2 cellular contexts compared by ENCODE assay signal in the genomic region with DNA sequence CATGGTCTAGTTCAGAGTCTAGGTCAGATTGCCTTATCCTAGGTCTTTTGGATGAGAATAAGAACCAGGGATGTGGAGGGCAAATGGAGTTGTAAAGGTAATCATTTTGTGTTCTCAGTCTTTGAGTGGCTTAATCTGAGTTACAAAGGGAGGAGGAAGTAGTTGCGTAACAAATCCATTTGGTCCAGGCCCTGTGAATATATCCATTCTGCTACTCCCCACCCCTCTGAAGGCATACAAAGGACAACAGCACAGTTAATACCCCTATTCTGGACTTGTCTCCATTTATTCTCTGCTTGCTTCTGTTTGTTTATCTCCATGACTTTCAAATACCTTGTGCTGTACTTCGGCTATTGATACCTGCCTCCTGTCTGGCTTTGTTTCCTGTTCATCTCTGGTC.
A peak's percentile ranks its signal among the peaks of the same experiment; 100 is the strongest.
TF ChIP-seq lines count a peak whose summit lies in the region.
"Not testable (repeated sequence)": the region's sequence is repeated elsewhere in the genome, so short reads cannot be mapped to it uniquely, and the experiment has no call there.

No MANE protein-coding gene starts in this region.

TF ChIP-seq in IMR-90, 13 proteins besides CTCF, POLR2A, EP300 and RAD21:
- TF ChIP-seq CEBPB (IDR thresholded peaks at IDR 0.05; ENCODE audit: low read depth, low read length), result peak; percentile 69
TF ChIP-seq in IMR-90: peak in this region for 1; not testable (repeated sequence) for 12.

TF ChIP-seq in HepG2, 621 proteins besides CTCF, POLR2A, EP300 and RAD21:
- TF ChIP-seq FOXK2 (IDR thresholded peaks at IDR 0.05) (0 out of 2 replicates have a peak, but pooled peaks have one; percentile 11), SOX5 (CRISPR knock-in tag; IDR thresholded peaks at IDR 0.05; ENCODE audit: borderline replicate concordance) (peak; percentile 26; the same call in 1 of the 2 replicates), CEBPB (IDR thresholded peaks at IDR 0.05; ENCODE audit: borderline replicate concordance, low read depth, low read length) (peak; percentile 89), SOX13 (CRISPR knock-in tag; conservative IDR thresholded peaks at IDR 0.05 in 1 of 2, IDR thresholded peaks at IDR 0.05 in 1 of 2) (peak in 1 of 2 experiments; percentile 55; a peak in 2 of 4 replicates), ZNF644 (CRISPR knock-in tag; IDR thresholded peaks at IDR 0.05; ENCODE audit: low read depth) (peak; percentile 33; the same call in 1 of the 2 replicates), PHF21A (CRISPR knock-in tag; IDR thresholded peaks at IDR 0.05) (0 out of 2 replicates have a peak, but pooled peaks have one; percentile 19), CEBPG (CRISPR knock-in tag; IDR thresholded peaks at IDR 0.05) (peak; percentile 86)
- TF ChIP-seq, protein P1, sequence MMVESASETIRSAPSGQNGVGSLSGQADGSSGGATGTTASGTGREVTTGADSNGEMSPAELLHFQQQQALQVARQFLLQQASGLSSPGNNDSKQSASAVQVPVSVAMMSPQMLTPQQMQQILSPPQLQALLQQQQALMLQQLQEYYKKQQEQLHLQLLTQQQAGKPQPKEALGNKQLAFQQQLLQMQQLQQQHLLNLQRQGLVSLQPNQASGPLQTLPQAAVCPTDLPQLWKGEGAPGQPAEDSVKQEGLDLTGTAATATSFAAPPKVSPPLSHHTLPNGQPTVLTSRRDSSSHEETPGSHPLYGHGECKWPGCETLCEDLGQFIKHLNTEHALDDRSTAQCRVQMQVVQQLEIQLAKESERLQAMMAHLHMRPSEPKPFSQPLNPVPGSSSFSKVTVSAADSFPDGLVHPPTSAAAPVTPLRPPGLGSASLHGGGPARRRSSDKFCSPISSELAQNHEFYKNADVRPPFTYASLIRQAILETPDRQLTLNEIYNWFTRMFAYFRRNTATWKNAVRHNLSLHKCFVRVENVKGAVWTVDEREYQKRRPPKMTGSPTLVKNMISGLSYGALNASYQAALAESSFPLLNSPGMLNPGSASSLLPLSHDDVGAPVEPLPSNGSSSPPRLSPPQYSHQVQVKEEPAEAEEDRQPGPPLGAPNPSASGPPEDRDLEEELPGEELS (CRISPR knock-in tag; IDR thresholded peaks at IDR 0.05), result peak; percentile 43; the same call in 1 of the 2 replicates
- TF ChIP-seq, protein P2, sequence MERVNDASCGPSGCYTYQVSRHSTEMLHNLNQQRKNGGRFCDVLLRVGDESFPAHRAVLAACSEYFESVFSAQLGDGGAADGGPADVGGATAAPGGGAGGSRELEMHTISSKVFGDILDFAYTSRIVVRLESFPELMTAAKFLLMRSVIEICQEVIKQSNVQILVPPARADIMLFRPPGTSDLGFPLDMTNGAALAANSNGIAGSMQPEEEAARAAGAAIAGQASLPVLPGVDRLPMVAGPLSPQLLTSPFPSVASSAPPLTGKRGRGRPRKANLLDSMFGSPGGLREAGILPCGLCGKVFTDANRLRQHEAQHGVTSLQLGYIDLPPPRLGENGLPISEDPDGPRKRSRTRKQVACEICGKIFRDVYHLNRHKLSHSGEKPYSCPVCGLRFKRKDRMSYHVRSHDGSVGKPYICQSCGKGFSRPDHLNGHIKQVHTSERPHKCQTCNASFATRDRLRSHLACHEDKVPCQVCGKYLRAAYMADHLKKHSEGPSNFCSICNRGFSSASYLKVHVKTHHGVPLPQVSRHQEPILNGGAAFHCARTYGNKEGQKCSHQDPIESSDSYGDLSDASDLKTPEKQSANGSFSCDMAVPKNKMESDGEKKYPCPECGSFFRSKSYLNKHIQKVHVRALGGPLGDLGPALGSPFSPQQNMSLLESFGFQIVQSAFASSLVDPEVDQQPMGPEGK (CRISPR knock-in tag; IDR thresholded peaks at IDR 0.05), result peak; percentile 24; the same call in 1 of the 2 replicates
- TF ChIP-seq, protein P3, sequence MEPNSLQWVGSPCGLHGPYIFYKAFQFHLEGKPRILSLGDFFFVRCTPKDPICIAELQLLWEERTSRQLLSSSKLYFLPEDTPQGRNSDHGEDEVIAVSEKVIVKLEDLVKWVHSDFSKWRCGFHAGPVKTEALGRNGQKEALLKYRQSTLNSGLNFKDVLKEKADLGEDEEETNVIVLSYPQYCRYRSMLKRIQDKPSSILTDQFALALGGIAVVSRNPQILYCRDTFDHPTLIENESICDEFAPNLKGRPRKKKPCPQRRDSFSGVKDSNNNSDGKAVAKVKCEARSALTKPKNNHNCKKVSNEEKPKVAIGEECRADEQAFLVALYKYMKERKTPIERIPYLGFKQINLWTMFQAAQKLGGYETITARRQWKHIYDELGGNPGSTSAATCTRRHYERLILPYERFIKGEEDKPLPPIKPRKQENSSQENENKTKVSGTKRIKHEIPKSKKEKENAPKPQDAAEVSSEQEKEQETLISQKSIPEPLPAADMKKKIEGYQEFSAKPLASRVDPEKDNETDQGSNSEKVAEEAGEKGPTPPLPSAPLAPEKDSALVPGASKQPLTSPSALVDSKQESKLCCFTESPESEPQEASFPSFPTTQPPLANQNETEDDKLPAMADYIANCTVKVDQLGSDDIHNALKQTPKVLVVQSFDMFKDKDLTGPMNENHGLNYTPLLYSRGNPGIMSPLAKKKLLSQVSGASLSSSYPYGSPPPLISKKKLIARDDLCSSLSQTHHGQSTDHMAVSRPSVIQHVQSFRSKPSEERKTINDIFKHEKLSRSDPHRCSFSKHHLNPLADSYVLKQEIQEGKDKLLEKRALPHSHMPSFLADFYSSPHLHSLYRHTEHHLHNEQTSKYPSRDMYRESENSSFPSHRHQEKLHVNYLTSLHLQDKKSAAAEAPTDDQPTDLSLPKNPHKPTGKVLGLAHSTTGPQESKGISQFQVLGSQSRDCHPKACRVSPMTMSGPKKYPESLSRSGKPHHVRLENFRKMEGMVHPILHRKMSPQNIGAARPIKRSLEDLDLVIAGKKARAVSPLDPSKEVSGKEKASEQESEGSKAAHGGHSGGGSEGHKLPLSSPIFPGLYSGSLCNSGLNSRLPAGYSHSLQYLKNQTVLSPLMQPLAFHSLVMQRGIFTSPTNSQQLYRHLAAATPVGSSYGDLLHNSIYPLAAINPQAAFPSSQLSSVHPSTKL (CRISPR knock-in tag; IDR thresholded peaks at IDR 0.05), result peak; percentile 13; the same call in 1 of the 2 replicates
- not testable (repeated sequence) for TF ChIP-seq SOX13 (IDR thresholded peaks at IDR 0.05)
TF ChIP-seq in HepG2: peak in this region for 10; not testable (repeated sequence) for 611.
